Comparison of ENCODE assay signal across 1 cellular context in the genomic region with DNA sequence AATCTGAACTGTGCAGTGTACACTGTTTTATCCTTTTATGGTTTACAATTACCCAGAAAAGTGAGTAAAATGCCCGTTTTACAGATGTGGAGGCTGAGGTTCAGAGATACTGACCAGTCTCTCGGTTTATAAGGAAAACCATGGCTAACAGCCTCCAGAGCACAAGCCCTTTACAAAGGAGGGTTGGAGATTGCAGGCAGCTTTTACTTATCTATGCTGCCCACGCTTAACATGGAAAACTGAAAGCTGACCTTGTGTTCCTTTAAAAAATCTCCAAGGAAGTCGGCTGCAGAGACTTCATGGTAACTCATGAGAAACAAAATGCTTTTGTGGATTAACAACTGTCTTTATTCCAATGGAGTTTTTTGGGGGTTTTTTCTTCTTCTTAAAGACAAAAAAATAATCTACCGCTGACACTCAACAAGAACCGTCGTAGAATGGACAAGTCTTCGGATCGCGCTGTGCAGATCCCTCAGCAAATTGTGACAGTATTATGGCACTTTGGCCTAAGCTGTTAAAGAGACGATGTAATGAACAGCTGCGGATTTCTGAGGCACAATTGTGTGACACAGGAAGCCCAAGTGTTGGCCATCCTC.
TF ChIP-seq lines count a peak whose summit lies in the region.

No MANE protein-coding gene starts in this region.

TF ChIP-seq in SK-N-SH, 30 proteins besides CTCF, POLR2A, EP300 and RAD21 (continued from another document):
- TF ChIP-seq TEAD4 (IDR thresholded peaks at IDR 0.05; ENCODE audit: borderline replicate concordance, insufficient read depth) = no peak
- TF ChIP-seq SIN3A (IDR thresholded peaks at IDR 0.05; ENCODE audit: borderline replicate concordance, low read depth, low read length) = no peak
- no peak for TF ChIP-seq FOSL2 (IDR thresholded peaks at IDR 0.05; ENCODE audit: borderline replicate concordance, low read depth)
- no peak for TF ChIP-seq CHD2 (IDR thresholded peaks at IDR 0.05; ENCODE audit: low read length, partially characterized antibody)
- TF ChIP-seq RCOR1 (IDR thresholded peaks at IDR 0.05; ENCODE audit: low read length) = no peak
- no peak for TF ChIP-seq GATA2 (CRISPR knock-in tag; IDR thresholded peaks at IDR 0.05)
- TF ChIP-seq MXI1 (IDR thresholded peaks at IDR 0.05; ENCODE audit: low read depth, low read length) = no peak
- TF ChIP-seq, protein P1, sequence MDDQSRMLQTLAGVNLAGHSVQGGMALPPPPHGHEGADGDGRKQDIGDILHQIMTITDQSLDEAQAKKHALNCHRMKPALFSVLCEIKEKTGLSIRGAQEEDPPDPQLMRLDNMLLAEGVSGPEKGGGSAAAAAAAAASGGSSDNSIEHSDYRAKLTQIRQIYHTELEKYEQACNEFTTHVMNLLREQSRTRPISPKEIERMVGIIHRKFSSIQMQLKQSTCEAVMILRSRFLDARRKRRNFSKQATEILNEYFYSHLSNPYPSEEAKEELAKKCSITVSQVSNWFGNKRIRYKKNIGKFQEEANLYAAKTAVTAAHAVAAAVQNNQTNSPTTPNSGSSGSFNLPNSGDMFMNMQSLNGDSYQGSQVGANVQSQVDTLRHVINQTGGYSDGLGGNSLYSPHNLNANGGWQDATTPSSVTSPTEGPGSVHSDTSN (IDR thresholded peaks at IDR 0.05) = no peak
- TF ChIP-seq MEF2A (IDR thresholded peaks at IDR 0.05; ENCODE audit: borderline replicate concordance, low read depth) = no peak
- no peak for TF ChIP-seq JUND (IDR thresholded peaks at IDR 0.05)
TF ChIP-seq in SK-N-SH: peak in this region for 0.
